1 cellular context compared by ENCODE assay signal in the genomic region with DNA sequence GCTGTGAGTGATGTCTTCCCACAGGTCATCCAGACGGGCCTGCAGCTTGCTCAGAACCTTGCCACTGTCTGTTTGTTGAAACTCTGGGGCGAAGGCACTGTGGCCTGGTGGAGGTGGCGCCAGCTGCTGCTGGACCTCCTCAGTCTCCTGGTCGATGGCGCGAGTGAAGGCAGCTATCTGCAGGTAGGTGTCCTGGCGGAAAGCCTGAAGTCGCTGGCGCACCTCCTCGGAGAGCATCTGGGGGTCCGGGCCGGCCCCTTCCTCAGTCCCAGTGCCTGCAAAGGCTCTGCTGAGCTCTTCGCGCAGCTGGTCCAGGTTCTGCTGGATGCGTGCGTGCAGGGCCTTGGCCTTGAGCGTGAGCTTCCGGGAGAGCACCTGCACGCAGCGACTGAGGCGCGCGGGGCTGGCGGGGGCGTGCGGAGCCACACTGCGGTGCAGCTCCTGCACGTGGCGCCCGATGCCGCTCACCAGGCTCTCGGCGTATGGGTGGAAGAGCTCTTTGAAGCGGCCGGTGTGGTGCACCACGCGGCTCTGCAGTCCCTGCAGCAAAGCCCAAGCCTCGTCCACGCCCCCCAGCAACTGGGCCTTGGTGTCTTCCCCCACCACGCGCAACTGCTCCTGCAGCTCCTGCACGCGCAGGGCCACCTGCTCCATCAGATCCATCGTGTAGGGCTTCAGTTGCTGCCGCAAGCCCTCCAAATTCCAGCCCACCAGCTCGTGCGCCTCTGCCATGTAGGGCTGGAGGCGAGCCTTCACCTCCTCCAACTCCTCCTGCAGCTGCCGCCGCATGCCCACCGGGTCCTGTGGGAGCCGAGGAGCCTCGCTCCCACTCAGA.
TF ChIP-seq lines count a peak whose summit lies in the region.

No MANE protein-coding gene starts in this region.

TF ChIP-seq in H1, 55 proteins besides CTCF, POLR2A, EP300 and RAD21:
- TF ChIP-seq, protein P1, sequence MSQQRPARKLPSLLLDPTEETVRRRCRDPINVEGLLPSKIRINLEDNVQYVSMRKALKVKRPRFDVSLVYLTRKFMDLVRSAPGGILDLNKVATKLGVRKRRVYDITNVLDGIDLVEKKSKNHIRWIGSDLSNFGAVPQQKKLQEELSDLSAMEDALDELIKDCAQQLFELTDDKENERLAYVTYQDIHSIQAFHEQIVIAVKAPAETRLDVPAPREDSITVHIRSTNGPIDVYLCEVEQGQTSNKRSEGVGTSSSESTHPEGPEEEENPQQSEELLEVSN (IDR thresholded peaks at IDR 0.05): no peak
- no peak for TF ChIP-seq JUND (IDR thresholded peaks at IDR 0.05; ENCODE audit: low read length)
- TF ChIP-seq TEAD4 (IDR thresholded peaks at IDR 0.05; ENCODE audit: low read depth, low read length): no peak
- no peak for TF ChIP-seq NANOG (IDR thresholded peaks at IDR 0.05; ENCODE audit: insufficient read depth, low read depth, low read length, poor library complexity, severe bottlenecking)
- TF ChIP-seq YY1 (IDR thresholded peaks at IDR 0.05; ENCODE audit: low read depth, low read length): no peak
- TF ChIP-seq NRF1 (IDR thresholded peaks at IDR 0.05; ENCODE audit: low read depth, low read length): no peak
- no peak for TF ChIP-seq PHF8 (conservative IDR thresholded peaks at IDR 0.05; ENCODE audit: low read depth, low read length)
- no peak for TF ChIP-seq BRCA1 (IDR thresholded peaks at IDR 0.05; ENCODE audit: low read depth, low read length)
- TF ChIP-seq POLR2AphosphoS5 (IDR thresholded peaks at IDR 0.05; ENCODE audit: low read depth, low read length): no peak
- no peak for TF ChIP-seq SP1 (IDR thresholded peaks at IDR 0.05; ENCODE audit: low read depth, low read length)
- TF ChIP-seq RFX5 (IDR thresholded peaks at IDR 0.05; ENCODE audit: borderline replicate concordance, low read depth, low read length): no peak
- no peak for TF ChIP-seq TBP (IDR thresholded peaks at IDR 0.05; ENCODE audit: low read depth, low read length)
- TF ChIP-seq KDM1A (IDR thresholded peaks at IDR 0.05; ENCODE audit: borderline replicate concordance, low read length): no peak
- no peak for TF ChIP-seq TAF7 (optimal IDR thresholded peaks at IDR 0.05; ENCODE audit: borderline replicate concordance, low read depth, low read length)
- TF ChIP-seq JUN (IDR thresholded peaks at IDR 0.05; ENCODE audit: low read depth, low read length): no peak
- no peak for TF ChIP-seq RXRA (IDR thresholded peaks at IDR 0.05; ENCODE audit: insufficient read depth, low read depth, low read length)
